Comparison of ENCODE assay signal across 8 cellular contexts in the genomic region with DNA sequence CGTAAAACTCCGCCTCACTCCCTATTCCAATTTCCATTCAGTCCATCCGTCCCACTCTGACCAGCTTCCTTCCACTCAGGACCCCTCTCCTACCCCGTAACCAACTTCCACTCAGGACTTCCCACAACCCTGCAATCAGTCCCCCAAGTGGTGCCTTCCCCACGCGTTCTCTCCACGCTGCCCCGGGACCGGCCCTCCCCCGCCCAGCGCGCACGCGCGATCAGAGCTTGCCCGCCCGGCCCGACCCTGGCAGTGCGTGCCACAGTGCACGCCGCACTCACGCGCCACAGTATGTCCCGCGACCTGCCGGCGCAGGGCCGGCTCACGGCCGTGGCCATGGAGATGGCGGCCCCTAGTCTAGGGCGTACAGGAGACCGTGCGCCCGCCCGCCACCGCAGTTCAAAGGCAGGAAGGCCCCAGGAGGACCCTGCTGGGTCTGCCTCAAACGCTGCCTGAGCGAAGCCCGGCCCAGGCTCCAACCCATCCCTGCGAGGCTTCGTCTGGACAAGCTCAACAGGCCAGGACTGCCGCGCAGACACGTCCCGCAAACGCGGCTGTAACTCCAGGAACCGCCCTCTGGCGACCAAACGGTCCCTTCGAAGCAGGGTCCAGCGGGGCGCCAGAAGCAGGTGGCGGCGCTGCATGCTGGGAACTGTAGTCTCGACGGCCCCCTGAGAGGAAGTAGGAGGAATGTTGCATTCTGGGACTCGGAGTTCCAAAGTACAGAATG. TPM values are rescaled to one million over a fixed set of nuclear protein-coding genes. Genes with fewer than 3 reads are reported as not detected.
DNase-seq lines count a peak whose midpoint lies in the region; ATAC-seq, FAIRE-seq and TF ChIP-seq lines count a peak whose summit lies in the region.

A gene with protein sequence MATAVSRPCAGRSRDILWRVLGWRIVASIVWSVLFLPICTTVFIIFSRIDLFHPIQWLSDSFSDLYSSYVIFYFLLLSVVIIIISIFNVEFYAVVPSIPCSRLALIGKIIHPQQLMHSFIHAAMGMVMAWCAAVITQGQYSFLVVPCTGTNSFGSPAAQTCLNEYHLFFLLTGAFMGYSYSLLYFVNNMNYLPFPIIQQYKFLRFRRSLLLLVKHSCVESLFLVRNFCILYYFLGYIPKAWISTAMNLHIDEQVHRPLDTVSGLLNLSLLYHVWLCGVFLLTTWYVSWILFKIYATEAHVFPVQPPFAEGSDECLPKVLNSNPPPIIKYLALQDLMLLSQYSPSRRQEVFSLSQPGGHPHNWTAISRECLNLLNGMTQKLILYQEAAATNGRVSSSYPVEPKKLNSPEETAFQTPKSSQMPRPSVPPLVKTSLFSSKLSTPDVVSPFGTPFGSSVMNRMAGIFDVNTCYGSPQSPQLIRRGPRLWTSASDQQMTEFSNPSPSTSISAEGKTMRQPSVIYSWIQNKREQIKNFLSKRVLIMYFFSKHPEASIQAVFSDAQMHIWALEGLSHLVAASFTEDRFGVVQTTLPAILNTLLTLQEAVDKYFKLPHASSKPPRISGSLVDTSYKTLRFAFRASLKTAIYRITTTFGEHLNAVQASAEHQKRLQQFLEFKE (minus strand): TSS at position 373 of the 730 bp plus-strand sequence. CDS start 35 bp downstream, at position 338.

- peak within 1 kb of the TSS; percentile 10 for H3K18ac ChIP-seq in trophoblast cell (ENCODE audit: low read length)

- H3K4me3 ChIP-seq in cardiac muscle cell (peak within 1 kb of the TSS; percentile 48), trophoblast cell (ENCODE audit: low read depth, low read length) (peak within 1 kb of the TSS; percentile 98)

- H3K9ac ChIP-seq in trophoblast cell (ENCODE audit: low read length): peak within 1 kb of the TSS; percentile 83

- ATAC-seq in HG02840 (IDR thresholded peaks at IDR 0.05; ENCODE audit: low FRiP score, unreplicated experiment) (peak; percentile 86), T-cell (replicated peaks in 1 of 4) (peak; percentile 89 to 94 (median 93))

- H4K91ac ChIP-seq in trophoblast cell (ENCODE audit: low read depth, low read length): peak within 1 kb of the TSS; percentile 52

- H3K23ac ChIP-seq in trophoblast cell (ENCODE audit: low read length): no peak within 1 kb of the TSS

- H3K36me3 ChIP-seq in cardiac muscle cell: no peaks in the 10 kb centered on the region
- no peaks in the 10 kb centered on the region for H3K36me3 ChIP-seq in trophoblast cell (ENCODE audit: control insufficient read depth in 1 of 2, insufficient read depth in 2 of 2, low read length in 2 of 2)

- peak within 1 kb of the TSS; percentile 39 for H4K12ac ChIP-seq in trophoblast cell (ENCODE audit: low read depth, low read length)

- H3K27me3 ChIP-seq in cardiac muscle cell: no peaks in the 10 kb centered on the region
- no peaks in the 10 kb centered on the region for H3K27me3 ChIP-seq in trophoblast cell (ENCODE audit: insufficient read depth, low read length)

- H3K27ac ChIP-seq in adipose tissue (ENCODE audit: low read depth, low read length) (peak within 1 kb of the TSS; percentile 99), cardiac muscle cell (peak within 1 kb of the TSS; percentile 99), trophoblast cell (ENCODE audit: low read depth, low read length) (peak within 1 kb of the TSS; percentile 87)

- peaks cover 4% of the 10 kb centered on the region for H3K79me2 ChIP-seq in trophoblast cell (ENCODE audit: control insufficient read depth, insufficient read depth, low read length, poor library complexity)

- TF ChIP-seq CTCF in cardiac muscle cell (IDR thresholded peaks at IDR 0.05; ENCODE audit: low read depth, low read length) (peak; percentile 10), type B pancreatic cell (conservative IDR thresholded peaks at IDR 0.05) (peak; percentile 48)

- no peaks in the 10 kb centered on the region for H3K4me1 ChIP-seq in cardiac muscle cell (ENCODE audit: low read depth)
- peaks cover 0 to 3% of the 10 kb centered on the region in 2 experiments for H3K4me1 ChIP-seq in trophoblast cell (ENCODE audit: control insufficient read depth in 1 of 2, insufficient read depth in 2 of 2, low read length in 2 of 2)

- POLR2A ChIA-PET in T-cell (lab: Charles Lee): no interaction called here

- peak; percentile 97 for FAIRE-seq in GM12891 (lab: Jason Lieb, UNC)

- H2AK5ac ChIP-seq in trophoblast cell (ENCODE audit: low read length): no peak within 1 kb of the TSS

- H3K4me2 ChIP-seq in trophoblast cell (ENCODE audit: low read length): peak within 1 kb of the TSS; percentile 92

- H3K9me3 Mint-ChIP-seq in T-cell (peaks cover 0 to 6% (median 0%) of the 10 kb centered on the region in 3 donors), type B pancreatic cell (no peaks in the 10 kb centered on the region)

- H3K36me3 Mint-ChIP-seq in T-cell (peaks cover 7% of the 10 kb centered on the region), type B pancreatic cell (peaks cover 3% of the 10 kb centered on the region)

- CTCF ChIA-PET in T-cell (lab: Charles Lee): interaction anchor here (0.7 to 2.9 kb wide), 2 partner anchors 108 to 230 kb away, joined by 3 to 12 read pairs; partner anchors contain the start of genes IFT25 (in 1 of the 2) and LRRC42 (in 1 of the 2)

- peak within 1 kb of the TSS; percentile 32 for H2BK5ac ChIP-seq in trophoblast cell (ENCODE audit: low read depth, low read length, poor library complexity)

- H3K14ac ChIP-seq in trophoblast cell (ENCODE audit: low read length): peak within 1 kb of the TSS; percentile 16

- H2BK12ac ChIP-seq in trophoblast cell (ENCODE audit: low read length): no peak within 1 kb of the TSS

- 0 to 1% (median 0%) methylated on average over 59 of the region's 59 CpGs for WGBS in adipose tissue, 3 donors
- WGBS in trophoblast cell (ENCODE audit: extremely low coverage, insufficient coverage, insufficient read length): no CpG with 5 or more reads among the region's 59 CpGs

- H4K8ac ChIP-seq in trophoblast cell (ENCODE audit: low read depth, low read length): peak within 1 kb of the TSS; percentile 61

- peaks cover 6% of the 10 kb centered on the region for H3K79me1 ChIP-seq in trophoblast cell (ENCODE audit: low read length)

- no peaks in the 10 kb centered on the region for H3K9me3 ChIP-seq in cardiac muscle cell (ENCODE audit: low read depth)
- H3K9me3 ChIP-seq in trophoblast cell (ENCODE audit: insufficient read depth, low read depth, low read length): peaks cover 3% of the 10 kb centered on the region

- H3K27me3 Mint-ChIP-seq in T-cell: peaks cover 0 to 2% of the 10 kb centered on the region in 2 donors
- no peaks in the 10 kb centered on the region for H3K27me3 Mint-ChIP-seq in type B pancreatic cell

- H3K4me1 Mint-ChIP-seq in T-cell: peaks cover 22 to 30% (median 30%) of the 10 kb centered on the region in 3 donors
- H3K4me1 Mint-ChIP-seq in type B pancreatic cell (ENCODE audit: unreplicated experiment): peaks cover 15% of the 10 kb centered on the region

- peak; percentile 64 for DNase-seq in GM12891 (ENCODE audit: insufficient read length, low spot score)
- DNase-seq in NCI-H1436 treated with DMSO at 0.1 percent for 48 hours (lab: John Stamatoyannopoulos, UW): peak; percentile 91
- peak; percentile 78 to 95 (median 86) for DNase-seq in T-cell
- DNase-seq in cardiac muscle cell (ENCODE audit: low read depth in 1 of 2, low spot score in 1 of 2): peak; percentile 95 to 97
- DNase-seq in trophoblast cell: peak; percentile 85 to 87
- peak; percentile 90 for DNase-seq in type B pancreatic cell (ENCODE audit: extremely low spot score, unreplicated experiment)

- H3K4me3 Mint-ChIP-seq in T-cell (peak within 1 kb of the TSS; percentile 87 to 99 (median 97)), type B pancreatic cell (peak within 1 kb of the TSS; percentile 99)

- TF ChIP-seq POLR2A in GM12891 (IDR thresholded peaks at IDR 0.05; ENCODE audit: low read depth, low read length): peak; percentile 66; the same call in 1 of the 2 replicates

- H2BK120ac ChIP-seq in trophoblast cell (ENCODE audit: insufficient read depth, low read length, poor library complexity): peak within 1 kb of the TSS; percentile 5

- peak within 1 kb of the TSS; percentile 60 for H3K4ac ChIP-seq in trophoblast cell (ENCODE audit: low read depth, low read length)

- peak within 1 kb of the TSS; percentile 99 to 100 for H3K27ac Mint-ChIP-seq in T-cell
- H3K27ac Mint-ChIP-seq in type B pancreatic cell: peak within 1 kb of the TSS; percentile 97

- peak within 1 kb of the TSS; percentile 24 for H2AFZ ChIP-seq in trophoblast cell (ENCODE audit: insufficient read depth, low read length, poor library complexity)

TF ChIP-seq in GM12891, 5 proteins besides CTCF, POLR2A, EP300 and RAD21:
- 0 out of 2 replicates have a peak, but pooled peaks have one; percentile 39 for TF ChIP-seq TAF1 (IDR thresholded peaks at IDR 0.05; ENCODE audit: low read depth, low read length)
- TF ChIP-seq PAX5 (IDR thresholded peaks at IDR 0.05; ENCODE audit: insufficient read depth, low read length, severe bottlenecking): no peak
- peak; percentile 90 for TF ChIP-seq SPI1 (IDR thresholded peaks at IDR 0.05; ENCODE audit: low read depth, low read length)
- TF ChIP-seq POU2F2 (IDR thresholded peaks at IDR 0.05; ENCODE audit: low read depth, low read length): no peak
- TF ChIP-seq POLR2AphosphoS5 (IDR thresholded peaks at IDR 0.05; ENCODE audit: low read depth, low read length): 0 out of 2 replicates have a peak, but pooled peaks have one; percentile 52

RNA-seq across cellular contexts. Expression of the gene that starts here (rescaled TPM):
- polyA plus RNA-seq in GM12891 (2012; ENCODE audit: low read depth, missing spikeins): 14.6 TPM
- 10 to 100 TPM in 4 of 5 donors, 1 to 10 TPM in 1; 5.6 to 13.3 (median 12.2) TPM for total RNA-seq in T-cell
- polyA plus RNA-seq in adipose tissue: 1 to 10 TPM; 1.8 to 4.6 (median 3.7) TPM
- total RNA-seq in cardiac muscle cell: 18.1 and 20.5 TPM in 2 replicates
- 11.7 and 17.6 TPM in 2 replicates for polyA plus RNA-seq in cardiac muscle cell
- polyA plus RNA-seq in trophoblast cell (2013): 17.4 TPM in 2 replicates
- 19.7 and 29.5 TPM in 2 replicates for total RNA-seq in type B pancreatic cell (ENCODE audit: low replicate concordance)

Comparison
In these comparisons a context has a peak if more than half of its experiments do, and no peak if none do; other contexts are left out.
1. Peak in every context shown above with its lines: DNase-seq, ATAC-seq, H3K4me3 ChIP-seq and H3K27ac ChIP-seq.